9 cellular contexts compared by ENCODE assay signal in the genomic region with DNA sequence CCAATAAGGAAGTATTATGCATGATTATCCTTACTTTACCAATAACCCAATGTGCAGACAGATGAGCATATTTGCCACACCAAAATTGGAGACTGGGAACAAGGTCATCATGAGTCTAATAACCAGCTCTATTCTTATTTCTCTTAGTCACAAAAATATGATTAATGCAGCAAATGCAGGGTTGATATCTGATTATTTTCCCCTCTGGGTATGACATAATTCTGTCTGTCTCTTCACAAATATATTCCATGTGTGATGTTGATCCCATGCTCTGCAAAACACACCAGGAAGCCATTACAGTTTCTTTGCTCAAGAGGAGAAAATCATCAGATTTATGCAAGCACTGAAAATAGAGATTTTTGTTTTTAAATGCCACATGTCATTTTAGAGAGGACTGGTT.
"Had no signal": no experiment of that assay in that cellular context is flagged by ENCODE, and none has a peak within 500 bp of the region (broad histone marks: within the 10 kb centered on the region; RNA-seq: fewer than 3 reads in every experiment).

No MANE protein-coding gene starts in this region.

- H3K9me3 ChIP-seq: HAP-1 had no signal

- H3K4me1 ChIP-seq: HAP-1 had no signal

- H3K4me3 ChIP-seq: GM23248, HAP-1 had no signal

- ATAC-seq: HCT116, HepG2 had no signal

- DNase-seq: GM23248, GOT3, H7, HFFc6, KBM-7 had no signal

- H2AFZ ChIP-seq: GM23248 had no signal

- H3K9ac ChIP-seq: GM23248 had no signal

- H3K27ac ChIP-seq: GM23248, HL-60 had no signal

- H3K36me3 ChIP-seq: HAP-1 had no signal
